In the genomic region with DNA sequence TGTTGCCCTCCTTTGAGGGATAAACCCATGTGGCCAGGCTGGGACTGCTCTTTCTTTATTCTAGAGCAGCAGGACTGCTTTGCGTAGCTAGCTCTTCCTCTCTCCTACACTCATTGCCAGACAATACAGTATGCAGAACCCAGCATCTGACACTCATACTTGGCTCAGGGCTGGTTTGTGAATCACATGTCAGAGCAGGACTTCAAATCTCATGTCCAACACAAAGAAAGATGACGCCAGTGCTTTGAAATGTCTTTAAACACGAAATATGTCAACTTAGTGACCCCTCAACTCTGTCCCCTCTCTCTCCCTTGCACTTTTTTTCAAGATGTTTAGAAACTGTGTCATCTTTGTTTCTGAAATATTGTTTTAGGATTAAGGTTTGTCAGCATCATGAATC, we compare ENCODE assay signal across 1 cellular context.
TF ChIP-seq lines count a peak whose summit lies in the region.

No MANE protein-coding gene starts in this region.

TF ChIP-seq in SK-N-SH, 30 proteins besides CTCF, POLR2A, EP300 and RAD21 (continued from another document):
- no peak for TF ChIP-seq NRF1 (IDR thresholded peaks at IDR 0.05; ENCODE audit: low read depth, low read length)
- TF ChIP-seq TCF12 (IDR thresholded peaks at IDR 0.05), result peak; percentile 19; the same call in 1 of the 2 replicates
- TF ChIP-seq TEAD4 (IDR thresholded peaks at IDR 0.05; ENCODE audit: borderline replicate concordance, insufficient read depth), result 0 out of 2 replicates have a peak, but pooled peaks have one; percentile 11
- TF ChIP-seq CHD2 (IDR thresholded peaks at IDR 0.05; ENCODE audit: low read length, partially characterized antibody), result no peak
- no peak for TF ChIP-seq FOXM1 (IDR thresholded peaks at IDR 0.05; ENCODE audit: low read depth)
- peak; percentile 60; the same call in 1 of the 2 replicates for TF ChIP-seq RXRA (IDR thresholded peaks at IDR 0.05; ENCODE audit: borderline replicate concordance, low read depth)
- TF ChIP-seq POLR2AphosphoS5 (IDR thresholded peaks at IDR 0.05; ENCODE audit: low read depth, low read length), result no peak
- TF ChIP-seq MEF2A (IDR thresholded peaks at IDR 0.05; ENCODE audit: borderline replicate concordance, low read depth), result no peak
- TF ChIP-seq, protein P1, sequence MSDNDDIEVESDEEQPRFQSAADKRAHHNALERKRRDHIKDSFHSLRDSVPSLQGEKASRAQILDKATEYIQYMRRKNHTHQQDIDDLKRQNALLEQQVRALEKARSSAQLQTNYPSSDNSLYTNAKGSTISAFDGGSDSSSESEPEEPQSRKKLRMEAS (IDR thresholded peaks at IDR 0.05; ENCODE audit: low read depth), result peak; percentile 80
- TF ChIP-seq, protein P2, sequence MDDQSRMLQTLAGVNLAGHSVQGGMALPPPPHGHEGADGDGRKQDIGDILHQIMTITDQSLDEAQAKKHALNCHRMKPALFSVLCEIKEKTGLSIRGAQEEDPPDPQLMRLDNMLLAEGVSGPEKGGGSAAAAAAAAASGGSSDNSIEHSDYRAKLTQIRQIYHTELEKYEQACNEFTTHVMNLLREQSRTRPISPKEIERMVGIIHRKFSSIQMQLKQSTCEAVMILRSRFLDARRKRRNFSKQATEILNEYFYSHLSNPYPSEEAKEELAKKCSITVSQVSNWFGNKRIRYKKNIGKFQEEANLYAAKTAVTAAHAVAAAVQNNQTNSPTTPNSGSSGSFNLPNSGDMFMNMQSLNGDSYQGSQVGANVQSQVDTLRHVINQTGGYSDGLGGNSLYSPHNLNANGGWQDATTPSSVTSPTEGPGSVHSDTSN (IDR thresholded peaks at IDR 0.05), result peak; percentile 77
- TF ChIP-seq GABPA (IDR thresholded peaks at IDR 0.05; ENCODE audit: low read depth), result no peak
- TF ChIP-seq, protein P3, sequence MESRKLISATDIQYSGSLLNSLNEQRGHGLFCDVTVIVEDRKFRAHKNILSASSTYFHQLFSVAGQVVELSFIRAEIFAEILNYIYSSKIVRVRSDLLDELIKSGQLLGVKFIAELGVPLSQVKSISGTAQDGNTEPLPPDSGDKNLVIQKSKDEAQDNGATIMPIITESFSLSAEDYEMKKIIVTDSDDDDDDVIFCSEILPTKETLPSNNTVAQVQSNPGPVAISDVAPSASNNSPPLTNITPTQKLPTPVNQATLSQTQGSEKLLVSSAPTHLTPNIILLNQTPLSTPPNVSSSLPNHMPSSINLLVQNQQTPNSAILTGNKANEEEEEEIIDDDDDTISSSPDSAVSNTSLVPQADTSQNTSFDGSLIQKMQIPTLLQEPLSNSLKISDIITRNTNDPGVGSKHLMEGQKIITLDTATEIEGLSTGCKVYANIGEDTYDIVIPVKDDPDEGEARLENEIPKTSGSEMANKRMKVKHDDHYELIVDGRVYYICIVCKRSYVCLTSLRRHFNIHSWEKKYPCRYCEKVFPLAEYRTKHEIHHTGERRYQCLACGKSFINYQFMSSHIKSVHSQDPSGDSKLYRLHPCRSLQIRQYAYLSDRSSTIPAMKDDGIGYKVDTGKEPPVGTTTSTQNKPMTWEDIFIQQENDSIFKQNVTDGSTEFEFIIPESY (IDR thresholded peaks at IDR 0.05; ENCODE audit: borderline replicate concordance, low read depth), result 0 out of 2 replicates have a peak, but pooled peaks have one; percentile 9
- no peak for TF ChIP-seq MXI1 (IDR thresholded peaks at IDR 0.05; ENCODE audit: low read depth, low read length)
